Comparison of ENCODE assay signal across 21 cellular contexts in the genomic region with DNA sequence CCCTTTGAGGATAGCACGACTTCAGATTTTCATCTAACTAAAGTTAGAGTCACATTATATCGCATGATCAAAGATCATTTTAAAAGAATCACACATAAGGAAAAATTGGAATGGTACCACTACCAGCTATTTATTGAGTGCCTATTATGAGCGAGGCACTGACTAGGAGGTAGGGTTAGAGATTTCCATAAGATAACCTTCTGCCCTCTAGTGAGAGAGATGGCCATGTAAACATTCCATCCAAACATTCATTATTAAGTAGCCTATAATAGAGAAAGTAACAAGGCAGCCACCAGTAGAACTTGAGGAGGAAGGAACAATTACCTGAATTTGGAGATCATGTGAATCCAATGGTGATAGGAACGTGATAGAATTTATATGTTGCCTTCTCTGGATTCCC. TPM values are rescaled to one million over a fixed set of nuclear protein-coding genes. Genes with fewer than 3 reads are reported as not detected.
DNase-seq lines count a peak whose midpoint lies in the region; ATAC-seq, FAIRE-seq and TF ChIP-seq lines count a peak whose summit lies in the region.
"Had no signal": no experiment of that assay in that cellular context is flagged by ENCODE, and none has a peak within 500 bp of the region (broad histone marks: within the 10 kb centered on the region; RNA-seq: fewer than 3 reads in every experiment).

No MANE protein-coding gene starts in this region.

- POLR2A ChIA-PET in HepG2 (lab: Yijun Ruan, JAX) = no interaction called here

- TF ChIP-seq POLR2A in HepG2 (IDR thresholded peaks at IDR 0.05; ENCODE audit: insufficient read depth in 1 of 2, low read depth in 2 of 2, low read length in 2 of 2) = no peak
- TF ChIP-seq POLR2A in right lobe of liver (IDR thresholded peaks at IDR 0.05) = no peak

- no TSS peak for BruUV-seq in HepG2 (replicated peaks; lab: Mats Ljungman, UMichigan)

- H3K79me2 ChIP-seq in HepG2 (ENCODE audit: insufficient read depth, low read length) (no peaks in the 10 kb centered on the region), Karpas-422 (ENCODE audit: low read length) (no peaks in the 10 kb centered on the region), hepatocyte (no peaks in the 10 kb centered on the region)

- no peak for TF ChIP-seq RAD21 in HepG2 (CRISPR knock-in tag; IDR thresholded peaks at IDR 0.05)

- TF ChIP-seq EP300 in HepG2 (IDR thresholded peaks at IDR 0.05; ENCODE audit: low read depth in 2 of 2, low read length in 2 of 2) = no peak
- TF ChIP-seq EP300 in HepG2 (CRISPR knock-in tag; IDR thresholded peaks at IDR 0.05; ENCODE audit: borderline replicate concordance) = no peak

- H3K9me2 ChIP-seq in Karpas-422 (replicated peaks; ENCODE audit: insufficient read depth, low read length) = no peaks in the 10 kb centered on the region
- no peaks in the 10 kb centered on the region for H3K9me2 ChIP-seq in hepatocyte (replicated peaks; ENCODE audit: insufficient read depth)

- no peak overlapping the region for H3K27ac ChIP-seq in HepG2 (ENCODE audit: extremely low read length, insufficient read depth, low read length)
- H3K27ac ChIP-seq in right lobe of liver = no peak overlapping the region
- no peak overlapping the region for H3K27ac ChIP-seq in Karpas-422 (ENCODE audit: low read length)
- peak overlapping the region; percentile 73 for H3K27ac ChIP-seq in hepatocyte
- H3K27ac ChIP-seq: 22Rv1; BLaER1 treated with 17β-estradiol and CSF1 and Interleukin-3, amounts not matched to agents 10 nM and 100 nM; C4-2B had no signal

- FAIRE-seq in HepG2 (lab: Jason Lieb, UNC) (no peak), HTR-8/SVneo (lab: Jason Lieb, UNC) (no peak)
- FAIRE-seq: D721Med, G401.6, GM12891, GM19239 had no signal

- H3K27me3 ChIP-seq in HepG2 (ENCODE audit: control insufficient read depth in 1 of 2, insufficient read depth in 2 of 2, low read length in 2 of 2) (peaks cover 0 to 8% of the 10 kb centered on the region in 2 experiments; a peak in 1 of 5 replicates), right lobe of liver (no peaks in the 10 kb centered on the region), Karpas-422 (ENCODE audit: low read length) (no peaks in the 10 kb centered on the region), hepatocyte (no peaks in the 10 kb centered on the region)
- H3K27me3 ChIP-seq: BLaER1 treated with 17β-estradiol and CSF1 and Interleukin-3, amounts not matched to agents 10 nM and 100 nM had no signal

- H4K20me1 ChIP-seq in HepG2 (ENCODE audit: insufficient read depth, low read length) (no peaks in the 10 kb centered on the region), Karpas-422 (ENCODE audit: insufficient read depth, low read depth, low read length) (no peaks in the 10 kb centered on the region), hepatocyte (ENCODE audit: insufficient read depth, poor library complexity, severe bottlenecking) (no peaks in the 10 kb centered on the region)
- H4K20me1 ChIP-seq: BLaER1 treated with 17β-estradiol and CSF1 and Interleukin-3, amounts not matched to agents 10 nM and 100 nM had no signal

- in situ Hi-C loops in HepG2 (cut with HindIII; ENCODE audit: extremely low pct_ligation_motif_present, low pct_unique_long_range_greater_than_20kb) = no loop called here

- ATAC-seq in HepG2 = peak; percentile 38
- ATAC-seq in right lobe of liver = no peak
- ATAC-seq: CD8-positive, alpha-beta T cell had no signal

- H3K9ac ChIP-seq in HepG2 (ENCODE audit: insufficient read depth, low read depth, low read length) (no peak overlapping the region), Karpas-422 (ENCODE audit: low read length) (no peak overlapping the region)
- H3K9ac ChIP-seq: BLaER1 treated with 17β-estradiol and CSF1 and Interleukin-3, amounts not matched to agents 10 nM and 100 nM had no signal

- 0 out of 2 replicates have a peak, but pooled peaks have one; percentile 15 for TF ChIP-seq CTCF in HepG2 (CRISPR knock-in tag; IDR thresholded peaks at IDR 0.05)
- TF ChIP-seq CTCF in right lobe of liver (IDR thresholded peaks at IDR 0.05) = no peak
- TF ChIP-seq CTCF in hepatocyte (IDR thresholded peaks at IDR 0.05; ENCODE audit: poor library complexity) = no peak

- 63% methylated on average over 4 of the region's 4 CpGs for WGBS in HepG2 (ENCODE audit: low lambda C conversion rate)
- 73% methylated on average over 4 of the region's 4 CpGs for WGBS in right lobe of liver (ENCODE audit: insufficient coverage, low coverage, low lambda C conversion rate, missing lambda C conversion rate)
- 77% methylated on average over 4 of the region's 4 CpGs for WGBS in hepatocyte (ENCODE audit: low lambda C conversion rate, missing lambda C conversion rate)

- H3K4me3 ChIP-seq in HepG2 (replicated peaks in 1 of 3; ENCODE audit: insufficient read depth in 1 of 3, low read depth in 2 of 3, low read length in 3 of 3) = no peak overlapping the region
- no peak overlapping the region for H3K4me3 ChIP-seq in right lobe of liver
- H3K4me3 ChIP-seq in Karpas-422 (ENCODE audit: low read length) = no peak overlapping the region
- H3K4me3 ChIP-seq in hepatocyte = no peak overlapping the region
- H3K4me3 ChIP-seq: BLaER1 treated with 17β-estradiol and CSF1 and Interleukin-3, amounts not matched to agents 10 nM and 100 nM had no signal

- H3K36me3 ChIP-seq in HepG2 (replicated peaks in 1 of 2; ENCODE audit: control insufficient read depth in 1 of 2, insufficient read depth in 2 of 2, low read length in 2 of 2) (no peaks in the 10 kb centered on the region), right lobe of liver (no peaks in the 10 kb centered on the region), Karpas-422 (ENCODE audit: insufficient read depth, low read length) (no peaks in the 10 kb centered on the region), hepatocyte (replicated peaks; ENCODE audit: insufficient read depth, low read depth) (no peaks in the 10 kb centered on the region)
- H3K36me3 ChIP-seq: BLaER1 treated with 17β-estradiol and CSF1 and Interleukin-3, amounts not matched to agents 10 nM and 100 nM had no signal

- no peaks in the 10 kb centered on the region for H3K9me3 ChIP-seq in HepG2 (ENCODE audit: low read length)
- H3K9me3 ChIP-seq in right lobe of liver = no peaks in the 10 kb centered on the region
- no peaks in the 10 kb centered on the region for H3K9me3 ChIP-seq in Karpas-422 (ENCODE audit: low read length)
- H3K9me3 ChIP-seq in hepatocyte (ENCODE audit: low read depth) = no peaks in the 10 kb centered on the region
- H3K9me3 ChIP-seq: BLaER1 treated with 17β-estradiol and CSF1 and Interleukin-3, amounts not matched to agents 10 nM and 100 nM; Caco-2 had no signal

- H3K4me1 ChIP-seq in HepG2 (ENCODE audit: insufficient read depth, low read length) (peaks cover 33% of the 10 kb centered on the region), right lobe of liver (no peaks in the 10 kb centered on the region), Karpas-422 (ENCODE audit: low read length) (no peaks in the 10 kb centered on the region; the same call in 1 of the 2 replicates), hepatocyte (ENCODE audit: insufficient read depth) (peaks cover 22% of the 10 kb centered on the region)

- CTCF ChIA-PET in HepG2 (lab: Yijun Ruan, JAX; ENCODE audit: low intra/inter-chr PET ratio, low total read pairs) = interaction anchor here (2.4 kb wide), 1 partner anchor 73 kb away, joined by 8 read pairs; no protein-coding TSS in a partner anchor

- H3K4me2 ChIP-seq in HepG2 (ENCODE audit: low read depth, low read length) (no peak overlapping the region), Karpas-422 (ENCODE audit: low read depth, low read length, poor library complexity, severe bottlenecking) (no peak overlapping the region), hepatocyte (peak overlapping the region; percentile 18)

- no peak overlapping the region for H2AFZ ChIP-seq in HepG2 (ENCODE audit: low read length)
- no peak overlapping the region for H2AFZ ChIP-seq in Karpas-422 (ENCODE audit: low read length)
- no peak overlapping the region for H2AFZ ChIP-seq in hepatocyte

- DNase-seq in HepG2 (ENCODE audit: low spot score) = no peak
- no peak for DNase-seq in right lobe of liver
- DNase-seq in Karpas-422 = peak; percentile 11
- no peak for DNase-seq in hepatocyte (ENCODE audit: low spot score)
- DNase-seq in ecto neural progenitor cell (ENCODE audit: low spot score) = no peak
- no peak for DNase-seq in HTR-8/SVneo (ENCODE audit: insufficient read length, low spot score)
- DNase-seq: ACHN; AML-193; Calu3; CD4-positive, alpha-beta T cell; CD8-positive, alpha-beta T cell; DMS79 treated with DMSO at 0.1 percent for 48 hours; GF-D8 had no signal

- intact Hi-C loops in HepG2 (cut with micrococcal nuclease; ENCODE audit: unreplicated experiment) (loop anchor here (10.0 kb wide), 1 partner anchor 180 kb away; no protein-coding TSS in a partner anchor), right lobe of liver (cut with DNase I) (no loop called here)

TF ChIP-seq in HepG2, 621 proteins besides CTCF, POLR2A, EP300 and RAD21 (continues in another document):
- TF ChIP-seq ZNF556 (CRISPR knock-in tag; IDR thresholded peaks at IDR 0.05; ENCODE audit: borderline replicate concordance) = no peak

RNA-seq across cellular contexts. Expression of gene GLS, which starts 25.4 kb away (rescaled TPM):
- total RNA-seq in HepG2 (2016; rRNA removed; fragmentation: Illumina TruSeq; extraction: Trizol) (183 and 212 TPM in 2 replicates), right lobe of liver (10 to 100 TPM in 5 of 6 experiments, 1 to 10 TPM in 1; 6.6 to 25.0 (median 16.9) TPM), hepatocyte (385 and 460 TPM in 2 replicates)
- total RNA-seq in HepG2 (2016; cell fraction: cytosol; rRNA removed; fragmentation: Illumina TruSeq; extraction: Trizol; ENCODE audit: low read depth) = 199 and 222 TPM in 2 replicates
- 184 and 207 TPM in 2 replicates for total RNA-seq in HepG2 (2016; cell fraction: insoluble cytoplasmic fraction; rRNA removed; fragmentation: Illumina TruSeq; extraction: Trizol)
- 57.2 and 68.7 TPM in 2 replicates for total RNA-seq in HepG2 (2016; cell fraction: membrane; rRNA removed; fragmentation: Illumina TruSeq; extraction: Trizol)
- 199 and 219 TPM in 2 replicates for total RNA-seq in HepG2 (2016; cell fraction: nucleus; rRNA removed; fragmentation: Illumina TruSeq; extraction: Trizol)
- polyA plus RNA-seq in HepG2 (2011; rRNA removed) (65.4 and 78.6 TPM in 2 replicates), hepatocyte (78.8 and 78.9 TPM in 2 replicates)
- 19.0 and 29.7 TPM in 2 replicates for polyA plus RNA-seq in HepG2 (2011; cell fraction: cytosol; rRNA removed)
- 62.0 and 92.3 TPM in 2 replicates for polyA plus RNA-seq in HepG2 (2011; cell fraction: nucleus; rRNA removed)
- polyA plus RNA-seq in HepG2 (2012) = 76.8 and 87.2 TPM in 2 replicates
- 1.3 and 1.9 TPM in 2 replicates for polyA plus RNA-seq in HepG2 (2016; cell fraction: cytosol; fragmentation: Illumina TruSeq; extraction: Trizol; ENCODE audit: low read depth)
- 88.6 and 101 TPM in 2 replicates for polyA plus RNA-seq in HepG2 (2016; cell fraction: insoluble cytoplasmic fraction; fragmentation: Illumina TruSeq; extraction: Trizol; ENCODE audit: low read depth)
- polyA plus RNA-seq in HepG2 (2016; cell fraction: membrane; fragmentation: Illumina TruSeq; extraction: Trizol; ENCODE audit: low read depth) = 5.8 and 6.9 TPM in 2 replicates
- polyA plus RNA-seq in HepG2 (2016; cell fraction: nucleus; fragmentation: Illumina TruSeq; extraction: Trizol; ENCODE audit: insufficient read depth, low read depth) = 136 and 142 TPM in 2 replicates
- polyA minus RNA-seq in HepG2 (2011; rRNA and poly(A)+ RNA removed; ENCODE audit: low replicate concordance) = 61.7 and 123 TPM in 2 replicates
- polyA minus RNA-seq in HepG2 (2011; cell fraction: cytosol; rRNA and poly(A)+ RNA removed) = 94.5 and 101 TPM in 2 replicates
- 545 and 549 TPM in 2 replicates for polyA minus RNA-seq in HepG2 (2011; cell fraction: nucleus; rRNA and poly(A)+ RNA removed)
- 159 and 283 TPM in 2 replicates for total RNA-seq in Karpas-422 (2014; rRNA removed; shearing (Covaris generic); ENCODE audit: low replicate concordance)
